16 cellular contexts compared by ENCODE assay signal in the genomic region with DNA sequence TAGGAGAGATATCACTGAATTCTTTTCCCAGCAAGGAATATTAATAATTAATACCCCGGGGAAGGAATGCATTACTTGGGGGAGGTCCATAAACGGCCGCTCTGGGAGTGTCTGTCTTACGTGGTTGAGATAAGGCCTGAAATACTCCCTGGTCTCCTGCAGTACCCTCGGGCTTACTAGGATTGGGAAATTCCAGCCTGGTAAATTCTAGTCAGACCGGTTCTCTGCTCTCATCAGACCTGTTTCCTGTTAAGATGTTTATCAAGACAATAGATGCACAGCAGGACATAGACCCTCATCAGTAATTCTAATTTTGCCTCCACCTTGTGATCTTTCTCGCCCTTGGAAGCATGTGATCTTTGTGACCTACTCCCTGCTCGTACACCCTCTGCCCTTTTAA.
"Had no signal": no experiment of that assay in that cellular context is flagged by ENCODE, and none has a peak within 500 bp of the region (broad histone marks: within the 10 kb centered on the region; RNA-seq: fewer than 3 reads in every experiment).

No MANE protein-coding gene starts in this region.

- H3K36me3 Mint-ChIP-seq: activated naive CD4-positive, alpha-beta T cell treated with anti-CD3 and anti-CD28 coated beads, Interleukin-2, amount 50 U/mL, for 72 hours; type B pancreatic cell had no signal

- H3K27me3 ChIP-seq: brain microvascular endothelial cell, dorsolateral prefrontal cortex, esophagus squamous epithelium had no signal

- H3K4me1 Mint-ChIP-seq: neural crest cell had no signal

- H3K27ac ChIP-seq: brain microvascular endothelial cell, dorsolateral prefrontal cortex, esophagus squamous epithelium had no signal

- ATAC-seq: activated naive CD4-positive, alpha-beta T cell treated with anti-CD3 and anti-CD28 coated beads, Interleukin-2, amount 50 U/mL, for 72 hours; left ventricle myocardium superior; sciatic nerve had no signal

- H3K27ac Mint-ChIP-seq: activated naive CD4-positive, alpha-beta T cell treated with anti-CD3 and anti-CD28 coated beads, Interleukin-2, amount 50 U/mL, for 72 hours; activated T-helper 2 cell treated with anti-CD3 and anti-CD28 coated beads, Interferon-gamma antibody, Interleukin-2, Interleukin-4, amounts not matched to agents 10 μg/mL and 5 μg/mL and 100 μg/mL, durations not matched to agents 14 hours and 24 hours and 36 hours; type B pancreatic cell had no signal

- H3K36me3 ChIP-seq: brain microvascular endothelial cell, esophagus squamous epithelium had no signal

- H3K27me3 Mint-ChIP-seq: type B pancreatic cell had no signal

- H3K4me1 ChIP-seq: esophagus squamous epithelium had no signal

- DNase-seq: brain microvascular endothelial cell; dorsolateral prefrontal cortex; esophagus squamous epithelium; foreskin fibroblast; head of caudate nucleus; kidney; left ventricle myocardium superior; stimulated activated CD4-positive, alpha-beta T cell treated with anti-CD3 and anti-CD28 coated beads, Interleukin-2, amount 100 ng/mL, for 24 hours; stimulated activated naive CD4-positive, alpha-beta T cell; substantia nigra; T-helper 2 cell had no signal

- H3K4me3 ChIP-seq: dorsolateral prefrontal cortex, esophagus squamous epithelium had no signal

- H3K4me3 Mint-ChIP-seq: neural crest cell, type B pancreatic cell had no signal
